In the genomic region with DNA sequence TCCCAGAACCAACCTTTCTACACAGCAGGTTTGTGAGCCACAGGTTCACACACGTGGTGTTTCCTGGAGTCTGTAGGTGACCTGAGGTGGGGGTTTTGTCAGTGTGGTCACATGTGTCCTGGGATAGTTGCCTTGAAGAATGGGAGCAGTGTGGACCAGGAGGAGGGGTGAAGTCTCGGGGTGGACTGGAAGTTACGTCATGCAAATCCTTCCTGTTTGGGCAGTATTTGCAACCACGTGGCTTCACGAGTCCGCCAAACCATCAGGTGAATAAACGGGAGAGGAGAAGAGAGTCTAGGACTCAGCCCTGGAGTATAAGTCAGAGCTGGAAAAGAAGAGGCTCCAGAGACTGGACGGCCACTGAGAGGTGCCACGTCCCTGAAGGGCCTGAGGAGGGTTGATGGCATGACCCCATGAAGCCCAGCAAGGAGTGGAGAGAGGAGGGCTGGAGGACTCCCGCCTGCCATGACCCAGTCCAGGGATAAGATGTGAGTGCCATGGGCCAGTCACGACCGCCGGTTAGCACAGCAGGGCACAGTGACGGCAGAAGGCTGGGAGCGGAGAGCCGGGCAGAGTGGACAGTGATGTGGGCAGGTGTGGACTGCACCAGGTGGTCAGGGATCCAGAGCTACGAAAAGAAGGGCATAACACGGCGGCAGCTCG, we compare ENCODE assay signal across 2 cellular contexts.
TF ChIP-seq lines count a peak whose summit lies in the region.

No MANE protein-coding gene starts in this region.

TF ChIP-seq in WTC11, 78 proteins besides CTCF, POLR2A, EP300 and RAD21 (continues in another document):
- no peak for TF ChIP-seq IRF1 (CRISPR knock-in tag; IDR thresholded peaks at IDR 0.05)
- TF ChIP-seq, protein P1, sequence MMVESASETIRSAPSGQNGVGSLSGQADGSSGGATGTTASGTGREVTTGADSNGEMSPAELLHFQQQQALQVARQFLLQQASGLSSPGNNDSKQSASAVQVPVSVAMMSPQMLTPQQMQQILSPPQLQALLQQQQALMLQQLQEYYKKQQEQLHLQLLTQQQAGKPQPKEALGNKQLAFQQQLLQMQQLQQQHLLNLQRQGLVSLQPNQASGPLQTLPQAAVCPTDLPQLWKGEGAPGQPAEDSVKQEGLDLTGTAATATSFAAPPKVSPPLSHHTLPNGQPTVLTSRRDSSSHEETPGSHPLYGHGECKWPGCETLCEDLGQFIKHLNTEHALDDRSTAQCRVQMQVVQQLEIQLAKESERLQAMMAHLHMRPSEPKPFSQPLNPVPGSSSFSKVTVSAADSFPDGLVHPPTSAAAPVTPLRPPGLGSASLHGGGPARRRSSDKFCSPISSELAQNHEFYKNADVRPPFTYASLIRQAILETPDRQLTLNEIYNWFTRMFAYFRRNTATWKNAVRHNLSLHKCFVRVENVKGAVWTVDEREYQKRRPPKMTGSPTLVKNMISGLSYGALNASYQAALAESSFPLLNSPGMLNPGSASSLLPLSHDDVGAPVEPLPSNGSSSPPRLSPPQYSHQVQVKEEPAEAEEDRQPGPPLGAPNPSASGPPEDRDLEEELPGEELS (CRISPR knock-in tag; IDR thresholded peaks at IDR 0.05), result no peak
- TF ChIP-seq, protein P2, sequence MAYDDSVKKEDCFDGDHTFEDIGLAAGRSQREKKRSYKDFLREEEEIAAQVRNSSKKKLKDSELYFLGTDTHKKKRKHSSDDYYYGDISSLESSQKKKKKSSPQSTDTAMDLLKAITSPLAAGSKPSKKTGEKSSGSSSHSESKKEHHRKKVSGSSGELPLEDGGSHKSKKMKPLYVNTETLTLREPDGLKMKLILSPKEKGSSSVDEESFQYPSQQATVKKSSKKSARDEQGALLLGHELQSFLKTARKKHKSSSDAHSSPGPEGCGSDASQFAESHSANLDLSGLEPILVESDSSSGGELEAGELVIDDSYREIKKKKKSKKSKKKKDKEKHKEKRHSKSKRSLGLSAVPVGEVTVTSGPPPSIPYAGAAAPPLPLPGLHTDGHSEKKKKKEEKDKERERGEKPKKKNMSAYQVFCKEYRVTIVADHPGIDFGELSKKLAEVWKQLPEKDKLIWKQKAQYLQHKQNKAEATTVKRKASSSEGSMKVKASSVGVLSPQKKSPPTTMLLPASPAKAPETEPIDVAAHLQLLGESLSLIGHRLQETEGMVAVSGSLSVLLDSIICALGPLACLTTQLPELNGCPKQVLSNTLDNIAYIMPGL (CRISPR knock-in tag; IDR thresholded peaks at IDR 0.05), result no peak
- TF ChIP-seq E2F4 (CRISPR knock-in tag; IDR thresholded peaks at IDR 0.05; ENCODE audit: borderline replicate concordance, low read depth), result no peak
- TF ChIP-seq, protein P3, sequence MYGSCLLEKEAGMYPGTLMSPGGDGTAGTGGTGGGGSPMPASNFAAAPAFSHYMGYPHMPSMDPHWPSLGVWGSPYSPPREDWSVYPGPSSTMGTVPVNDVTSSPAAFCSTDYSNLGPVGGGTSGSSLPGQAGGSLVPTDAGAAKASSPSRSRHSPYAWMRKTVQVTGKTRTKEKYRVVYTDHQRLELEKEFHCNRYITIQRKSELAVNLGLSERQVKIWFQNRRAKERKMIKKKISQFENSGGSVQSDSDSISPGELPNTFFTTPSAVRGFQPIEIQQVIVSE (CRISPR knock-in tag; IDR thresholded peaks at IDR 0.05; ENCODE audit: borderline replicate concordance), result no peak
- TF ChIP-seq HMGA2 (CRISPR knock-in tag; IDR thresholded peaks at IDR 0.05), result no peak
- no peak for TF ChIP-seq ZNF317 (CRISPR knock-in tag; IDR thresholded peaks at IDR 0.05; ENCODE audit: borderline replicate concordance, low read depth)
- TF ChIP-seq, protein P4, sequence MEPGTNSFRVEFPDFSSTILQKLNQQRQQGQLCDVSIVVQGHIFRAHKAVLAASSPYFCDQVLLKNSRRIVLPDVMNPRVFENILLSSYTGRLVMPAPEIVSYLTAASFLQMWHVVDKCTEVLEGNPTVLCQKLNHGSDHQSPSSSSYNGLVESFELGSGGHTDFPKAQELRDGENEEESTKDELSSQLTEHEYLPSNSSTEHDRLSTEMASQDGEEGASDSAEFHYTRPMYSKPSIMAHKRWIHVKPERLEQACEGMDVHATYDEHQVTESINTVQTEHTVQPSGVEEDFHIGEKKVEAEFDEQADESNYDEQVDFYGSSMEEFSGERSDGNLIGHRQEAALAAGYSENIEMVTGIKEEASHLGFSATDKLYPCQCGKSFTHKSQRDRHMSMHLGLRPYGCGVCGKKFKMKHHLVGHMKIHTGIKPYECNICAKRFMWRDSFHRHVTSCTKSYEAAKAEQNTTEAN (CRISPR knock-in tag; IDR thresholded peaks at IDR 0.05), result no peak

TF ChIP-seq in HepG2, 621 proteins besides CTCF, POLR2A, EP300 and RAD21:
- TF ChIP-seq ATF7 (IDR thresholded peaks at IDR 0.05) (peak; percentile 31; the same call in 1 of the 2 replicates), ATF7 (CRISPR knock-in tag; IDR thresholded peaks at IDR 0.05) (no peak), POLR2G (IDR thresholded peaks at IDR 0.05; ENCODE audit: low read depth, low read length) (no peak)
- TF ChIP-seq, protein P5, sequence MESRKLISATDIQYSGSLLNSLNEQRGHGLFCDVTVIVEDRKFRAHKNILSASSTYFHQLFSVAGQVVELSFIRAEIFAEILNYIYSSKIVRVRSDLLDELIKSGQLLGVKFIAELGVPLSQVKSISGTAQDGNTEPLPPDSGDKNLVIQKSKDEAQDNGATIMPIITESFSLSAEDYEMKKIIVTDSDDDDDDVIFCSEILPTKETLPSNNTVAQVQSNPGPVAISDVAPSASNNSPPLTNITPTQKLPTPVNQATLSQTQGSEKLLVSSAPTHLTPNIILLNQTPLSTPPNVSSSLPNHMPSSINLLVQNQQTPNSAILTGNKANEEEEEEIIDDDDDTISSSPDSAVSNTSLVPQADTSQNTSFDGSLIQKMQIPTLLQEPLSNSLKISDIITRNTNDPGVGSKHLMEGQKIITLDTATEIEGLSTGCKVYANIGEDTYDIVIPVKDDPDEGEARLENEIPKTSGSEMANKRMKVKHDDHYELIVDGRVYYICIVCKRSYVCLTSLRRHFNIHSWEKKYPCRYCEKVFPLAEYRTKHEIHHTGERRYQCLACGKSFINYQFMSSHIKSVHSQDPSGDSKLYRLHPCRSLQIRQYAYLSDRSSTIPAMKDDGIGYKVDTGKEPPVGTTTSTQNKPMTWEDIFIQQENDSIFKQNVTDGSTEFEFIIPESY (CRISPR knock-in tag; IDR thresholded peaks at IDR 0.05), result peak; percentile 44; the same call in 1 of the 2 replicates
